12 cellular contexts compared by ENCODE assay signal in the genomic region with DNA sequence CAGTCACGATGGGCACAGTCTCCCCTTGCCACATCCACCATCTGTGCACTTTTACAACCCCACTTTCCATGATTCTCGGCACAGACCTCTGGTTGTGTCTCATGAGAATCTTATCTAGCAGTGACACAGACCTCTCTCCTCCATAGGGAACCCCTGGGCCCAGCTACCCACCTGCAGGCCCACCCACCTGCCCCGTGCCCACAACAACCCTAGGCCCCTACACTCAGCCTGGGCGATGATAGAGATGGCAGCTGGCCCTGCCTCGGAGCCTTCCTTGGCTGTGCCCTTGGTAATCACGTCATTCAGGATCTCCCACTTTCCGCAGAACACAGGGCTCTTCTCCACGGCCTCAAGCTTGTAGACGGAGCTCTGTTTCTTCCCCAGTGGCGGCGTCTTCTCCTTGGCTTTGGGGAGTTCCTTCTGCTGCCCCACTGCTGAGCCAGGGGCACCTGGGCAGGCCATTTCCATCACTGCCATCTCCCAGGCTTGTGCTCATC. TPM values are rescaled to one million over a fixed set of nuclear protein-coding genes. Genes with fewer than 3 reads are reported as not detected.
A peak's percentile ranks its signal among the peaks of the same experiment; 100 is the strongest.
DNase-seq lines count a peak whose midpoint lies in the region; ATAC-seq and TF ChIP-seq lines count a peak whose summit lies in the region.
"Had no signal": no experiment of that assay in that cellular context is flagged by ENCODE, and none has a peak within 500 bp of the region (broad histone marks: within the 10 kb centered on the region; RNA-seq: fewer than 3 reads in every experiment).

No MANE protein-coding gene starts in this region.

- peak overlapping the region in 9 of 10 donors; percentile 75 to 89 (median 83) for H3K27ac ChIP-seq in heart right ventricle
- peak overlapping the region; percentile 21 for H3K27ac ChIP-seq in lower lobe of right lung
- peak overlapping the region; percentile 0 for H3K27ac ChIP-seq in thymus (ENCODE audit: low read depth)

- H3K9me3 ChIP-seq in heart right ventricle (no peaks in the 10 kb centered on the region), lower lobe of right lung (no peaks in the 10 kb centered on the region), thymus (ENCODE audit: control insufficient read depth) (no peaks in the 10 kb centered on the region)

- intact Hi-C loops in heart right ventricle (cut with DNase I), result no loop called here
- intact Hi-C loops in left ventricle myocardium superior (cut with micrococcal nuclease), result no loop called here
- intact Hi-C loops in activated T-helper 1 cell treated with anti-CD3 and anti-CD28 coated beads, Interleukin-12 subunit alpha, Interleukin-12 subunit beta, Interleukin-2, Interleukin-4 antibody, amounts not matched to agents 30 ng/mL and 10 ng/mL and 1 ng/mL, durations not matched to agents 14 hours and 24 hours and 36 hours (cut with micrococcal nuclease), result no loop called here
- intact Hi-C loops in lower lobe of right lung (cut with DNase I), result no loop called here

- WGBS in heart right ventricle, 2 donors, result 70 to 72% methylated on average over 11 of the region's 11 CpGs
- 96% methylated on average over 11 of the region's 11 CpGs for WGBS in thymus

- H3K4me1 ChIP-seq in heart right ventricle, result peaks cover 50 to 87% (median 79%) of the 10 kb centered on the region in 9 donors
- peaks cover 77% of the 10 kb centered on the region for H3K4me1 ChIP-seq in lower lobe of right lung
- H3K4me1 ChIP-seq in thymus (ENCODE audit: control insufficient read depth, insufficient read depth, low read length), result peaks cover 2% of the 10 kb centered on the region

- H3K36me3 ChIP-seq in heart right ventricle (peaks cover 0 to 54% (median 46%) of the 10 kb centered on the region in 9 donors), lower lobe of right lung (peaks cover 52% of the 10 kb centered on the region), thymus (ENCODE audit: control insufficient read depth, insufficient read depth) (peaks cover 53% of the 10 kb centered on the region)

- no peak overlapping the region for H3K4me3 ChIP-seq in heart right ventricle
- H3K4me3 ChIP-seq in lower lobe of right lung, result no peak overlapping the region
- no peak overlapping the region for H3K4me3 ChIP-seq in thymus (ENCODE audit: low read length)

- ATAC-seq in heart right ventricle, result no peak
- no peak for ATAC-seq in left ventricle myocardium superior
- ATAC-seq in lower lobe of right lung, result no peak

- H3K36me3 Mint-ChIP-seq in activated T-helper 1 cell treated with anti-CD3 and anti-CD28 coated beads, Interleukin-12 subunit alpha, Interleukin-12 subunit beta, Interleukin-2, Interleukin-4 antibody, amounts not matched to agents 30 ng/mL and 10 ng/mL and 1 ng/mL, durations not matched to agents 14 hours and 24 hours and 36 hours (ENCODE audit: low read depth), result peaks cover 32% of the 10 kb centered on the region

- H3K4me1 Mint-ChIP-seq in activated T-helper 1 cell treated with anti-CD3 and anti-CD28 coated beads, Interleukin-12 subunit alpha, Interleukin-12 subunit beta, Interleukin-2, Interleukin-4 antibody, amounts not matched to agents 30 ng/mL and 10 ng/mL and 1 ng/mL, durations not matched to agents 14 hours and 24 hours and 36 hours (ENCODE audit: low read depth), result peaks cover 45% of the 10 kb centered on the region

- DNase-seq in heart right ventricle (no peak), left ventricle myocardium superior (no peak), lower lobe of right lung (no peak), COLO829 (ENCODE audit: low spot score) (no peak), GM13976 (ENCODE audit: low spot score) (no peak), GF-D8 (lab: John Stamatoyannopoulos, UW) (no peak)
- no peak for DNase-seq in activated T-helper 1 cell treated with anti-CD3 and anti-CD28 coated beads, Interleukin-12 subunit alpha, Interleukin-12 subunit beta, Interleukin-2, Interleukin-4 antibody, amounts not matched to agents 30 ng/mL and 10 ng/mL and 1 ng/mL, durations not matched to agents 14 hours and 24 hours and 36 hours (ENCODE audit: low spot score)
- DNase-seq: activated CD4-positive, alpha-beta T cell treated with anti-CD3 and anti-CD28 coated beads, Interleukin-2, amount 50 U/mL, for 4 hours; AML-193; effector CD4-positive, alpha-beta T cell had no signal

- H3K4me3 Mint-ChIP-seq in activated T-helper 1 cell treated with anti-CD3 and anti-CD28 coated beads, Interleukin-12 subunit alpha, Interleukin-12 subunit beta, Interleukin-2, Interleukin-4 antibody, amounts not matched to agents 30 ng/mL and 10 ng/mL and 1 ng/mL, durations not matched to agents 14 hours and 24 hours and 36 hours, result no peak overlapping the region

- in situ Hi-C loops in GM13976 (cut with MboI; ENCODE audit: low sequenced_read_pairs, unreplicated experiment), result no loop called here

- H3K27ac Mint-ChIP-seq in activated T-helper 1 cell treated with anti-CD3 and anti-CD28 coated beads, Interleukin-12 subunit alpha, Interleukin-12 subunit beta, Interleukin-2, Interleukin-4 antibody, amounts not matched to agents 30 ng/mL and 10 ng/mL and 1 ng/mL, durations not matched to agents 14 hours and 24 hours and 36 hours, result peak overlapping the region; percentile 40

- TF ChIP-seq CTCF in heart right ventricle (IDR thresholded peaks at IDR 0.05), result no peak
- no peak for TF ChIP-seq CTCF in lower lobe of right lung (IDR thresholded peaks at IDR 0.05)
- TF ChIP-seq CTCF in GM13976 (IDR thresholded peaks at IDR 0.05; ENCODE audit: borderline replicate concordance, control extremely low read depth, extremely low read depth, insufficient read depth, missing control alignments), result no peak

- no peaks in the 10 kb centered on the region for H3K27me3 ChIP-seq in heart right ventricle
- H3K27me3 ChIP-seq in lower lobe of right lung (ENCODE audit: low read depth), result no peaks in the 10 kb centered on the region
- H3K27me3 ChIP-seq in thymus (ENCODE audit: control insufficient read depth, insufficient read depth), result no peaks in the 10 kb centered on the region

- no peaks in the 10 kb centered on the region for H3K9me3 Mint-ChIP-seq in activated T-helper 1 cell treated with anti-CD3 and anti-CD28 coated beads, Interleukin-12 subunit alpha, Interleukin-12 subunit beta, Interleukin-2, Interleukin-4 antibody, amounts not matched to agents 30 ng/mL and 10 ng/mL and 1 ng/mL, durations not matched to agents 14 hours and 24 hours and 36 hours

- no peaks in the 10 kb centered on the region for H3K27me3 Mint-ChIP-seq in activated T-helper 1 cell treated with anti-CD3 and anti-CD28 coated beads, Interleukin-12 subunit alpha, Interleukin-12 subunit beta, Interleukin-2, Interleukin-4 antibody, amounts not matched to agents 30 ng/mL and 10 ng/mL and 1 ng/mL, durations not matched to agents 14 hours and 24 hours and 36 hours (ENCODE audit: insufficient read depth)

RNA-seq across cellular contexts. Expression of a gene that starts 26.5 kb away (rescaled TPM):
- total RNA-seq in heart right ventricle (10 to 100 TPM in 9 of 10 donors, 1 to 10 TPM in 1; 6.7 to 24.1 (median 12.6) TPM), left ventricle myocardium superior (16.6 TPM), lower lobe of right lung (9.3 TPM)
- polyA plus RNA-seq in heart right ventricle (10 to 100 TPM in 1 of 2 donors, 1 to 10 TPM in 1; 7.9 to 15.9 TPM), thymus (21.8 TPM)
- total RNA-seq in activated T-helper 1 cell treated with anti-CD3 and anti-CD28 coated beads, Interleukin-12 subunit alpha, Interleukin-12 subunit beta, Interleukin-2, Interleukin-4 antibody, amounts not matched to agents 30 ng/mL and 10 ng/mL and 1 ng/mL, durations not matched to agents 14 hours and 24 hours and 36 hours, result 64.4 and 64.7 TPM in 2 replicates

RNA-seq across cellular contexts. Expression of a gene that starts 28.4 kb away (rescaled TPM):
- under 1 TPM in 2 of 10 donors, not detected in 8; 0.13 to 0.16 TPM for total RNA-seq in heart right ventricle
- polyA plus RNA-seq in heart right ventricle, result not detected
- total RNA-seq in left ventricle myocardium superior, result not detected
- total RNA-seq in activated T-helper 1 cell treated with anti-CD3 and anti-CD28 coated beads, Interleukin-12 subunit alpha, Interleukin-12 subunit beta, Interleukin-2, Interleukin-4 antibody, amounts not matched to agents 30 ng/mL and 10 ng/mL and 1 ng/mL, durations not matched to agents 14 hours and 24 hours and 36 hours, result 0.44 and 0.56 TPM in 2 replicates
- not detected for total RNA-seq in lower lobe of right lung
- 0.21 TPM for polyA plus RNA-seq in thymus
- total RNA-seq: MCF 10A had no signal

Comparison
In these comparisons a context has a peak if more than half of its experiments do, and no peak if none do; other contexts are left out.
1. H3K27ac ChIP-seq: peak in every context shown above with its lines; median percentile 83 in heart right ventricle; 21 in lower lobe of right lung; 0 in thymus.